In genomic region chr17:75978938-75979704, GRCh38 we compare ENCODE assay signal across 8 cellular contexts.
DNase-seq lines count a peak whose midpoint lies in the region; ATAC-seq and TF ChIP-seq lines count a peak whose summit lies in the region.

Gene ACOX1, minus strand, starts transcription at chr17:75979166. Its CDS starts 93 bp downstream, at chr17:75979073.
Gene TEN1, plus strand, starts transcription at chr17:75979240. Its CDS starts 6,953 bp downstream, at chr17:75986193.

- peaks cover 30% of the 10 kb centered on the region for H3K4me1 Mint-ChIP-seq in central memory CD8-positive, alpha-beta T cell

- H3K4me3 Mint-ChIP-seq in central memory CD8-positive, alpha-beta T cell, result peak within 1 kb of the TSS; percentile 94

- peak; percentile 94 for DNase-seq in AG09319 (ENCODE audit: extremely low read depth, low read depth)
- DNase-seq in NCI-H446 (lab: John Stamatoyannopoulos, UW), result peak; percentile 96 to 97
- DNase-seq in activated CD4-positive, CD25-positive, alpha-beta regulatory T cell treated with anti-CD3 and anti-CD28 coated beads, Interleukin-2, amount 50 U/mL, for 16 hours (ENCODE audit: low read depth, low spot score), result peak; percentile 88
- DNase-seq in central memory CD8-positive, alpha-beta T cell (ENCODE audit: low spot score in 2 of 2), result peak; percentile 90 to 91
- peak; percentile 97 for DNase-seq in iris pigment epithelial cell (ENCODE audit: low read depth)
- peak; percentile 96 for DNase-seq in stimulated activated CD4-positive, alpha-beta T cell treated with anti-CD3 and anti-CD28 coated beads, Interleukin-12 subunit alpha, Interleukin-12 subunit beta, amount 100 ng/mL, for 4 hours

- H3K27ac Mint-ChIP-seq in central memory CD8-positive, alpha-beta T cell (ENCODE audit: low read depth), result peak within 1 kb of the TSS; percentile 99

- H3K27me3 Mint-ChIP-seq in central memory CD8-positive, alpha-beta T cell, result no peaks in the 10 kb centered on the region

- peak; percentile 88 for ATAC-seq in GM19023 (IDR thresholded peaks at IDR 0.05; ENCODE audit: unreplicated experiment)
- ATAC-seq in HG03280 (IDR thresholded peaks at IDR 0.05; ENCODE audit: unreplicated experiment), result peak; percentile 93
- ATAC-seq in central memory CD8-positive, alpha-beta T cell (replicated peaks; ENCODE audit: extremely low read depth, poor library complexity, severe bottlenecking), result peak; percentile 97

- no peaks in the 10 kb centered on the region for H3K9me3 Mint-ChIP-seq in central memory CD8-positive, alpha-beta T cell

- peaks cover 14% of the 10 kb centered on the region for H3K36me3 Mint-ChIP-seq in central memory CD8-positive, alpha-beta T cell (ENCODE audit: insufficient read depth)

- TF ChIP-seq CTCF in AG09319 (IDR thresholded peaks at IDR 0.05; ENCODE audit: low read depth, low read length), result peak; percentile 16

Comparison
In these comparisons a context has a peak if more than half of its experiments do, and no peak if none do; other contexts are left out.
1. Peak in every context shown above with its lines: DNase-seq and ATAC-seq.